Comparison of ENCODE assay signal across 1 cellular context in genomic region chr3:50314342-50314741, GRCh38.
TF ChIP-seq lines count a peak whose summit lies in the region.

No MANE protein-coding gene starts in this region.

TF ChIP-seq in HepG2, 621 proteins besides CTCF, POLR2A, EP300 and RAD21:
- TF ChIP-seq PHF8 (CRISPR knock-in tag; IDR thresholded peaks at IDR 0.05), result no peak
- no peak for TF ChIP-seq KLF13 (CRISPR knock-in tag; IDR thresholded peaks at IDR 0.05)
- no peak for TF ChIP-seq ZNF546 (CRISPR knock-in tag; conservative IDR thresholded peaks at IDR 0.05)
- no peak for TF ChIP-seq HOXD1 (CRISPR knock-in tag; IDR thresholded peaks at IDR 0.05)
- no peak for TF ChIP-seq MAFK (conservative IDR thresholded peaks at IDR 0.05 in 1 of 2, IDR thresholded peaks at IDR 0.05 in 1 of 2; ENCODE audit: low read length in 2 of 2)
- no peak for TF ChIP-seq GFI1 (CRISPR knock-in tag; IDR thresholded peaks at IDR 0.05; ENCODE audit: borderline replicate concordance)
- no peak for TF ChIP-seq ZNF451 (CRISPR knock-in tag; IDR thresholded peaks at IDR 0.05)
- TF ChIP-seq U2AF1 (optimal IDR thresholded peaks at IDR 0.05; ENCODE audit: low read depth, low read length), result no peak
- TF ChIP-seq CBFB (CRISPR knock-in tag; IDR thresholded peaks at IDR 0.05), result no peak
- no peak for TF ChIP-seq DPF2 (CRISPR knock-in tag; IDR thresholded peaks at IDR 0.05; ENCODE audit: borderline replicate concordance, low read depth)
- no peak for TF ChIP-seq MAFF (IDR thresholded peaks at IDR 0.05; ENCODE audit: low read depth, low read length)
- no peak for TF ChIP-seq LBX2 (CRISPR knock-in tag; IDR thresholded peaks at IDR 0.05; ENCODE audit: borderline replicate concordance)
- TF ChIP-seq IKZF5 (CRISPR knock-in tag; IDR thresholded peaks at IDR 0.05), result no peak
- no peak for TF ChIP-seq GATA4 (IDR thresholded peaks at IDR 0.05; ENCODE audit: borderline replicate concordance, low read depth)
- TF ChIP-seq ZNF775 (CRISPR knock-in tag; IDR thresholded peaks at IDR 0.05; ENCODE audit: borderline replicate concordance), result no peak
- no peak for TF ChIP-seq MTA1 (CRISPR knock-in tag; IDR thresholded peaks at IDR 0.05; ENCODE audit: borderline replicate concordance)
- TF ChIP-seq ZNF674 (CRISPR knock-in tag; IDR thresholded peaks at IDR 0.05; ENCODE audit: low read depth), result no peak
- TF ChIP-seq ZNF142 (CRISPR knock-in tag; IDR thresholded peaks at IDR 0.05), result no peak
TF ChIP-seq in HepG2: peak in this region for 0.
